Comparison of ENCODE assay signal across 10 cellular contexts in genomic region chrX:68808686-68809357, GRCh38. TPM values are rescaled to one million over a fixed set of nuclear protein-coding genes. Genes with fewer than 3 reads are reported as not detected.
DNase-seq lines count a peak whose midpoint lies in the region; ATAC-seq and TF ChIP-seq lines count a peak whose summit lies in the region.
"Had no signal": no experiment of that assay in that cellular context is flagged by ENCODE, and none has a peak within 500 bp of the region (broad histone marks: within the 10 kb centered on the region; RNA-seq: fewer than 3 reads in every experiment).

No MANE protein-coding gene starts in this region.

- no peaks in the 10 kb centered on the region for H3K36me3 Mint-ChIP-seq in GM23338 (ENCODE audit: low read depth)
- no peaks in the 10 kb centered on the region for H3K36me3 Mint-ChIP-seq in T-cell

- no peak overlapping the region for H3K27ac Mint-ChIP-seq in GM23338
- no peak overlapping the region for H3K27ac Mint-ChIP-seq in T-cell

- H3K4me3 Mint-ChIP-seq in GM23338 (no peak overlapping the region), T-cell (no peak overlapping the region)

- H3K9me3 Mint-ChIP-seq in GM23338 (peaks cover 8% of the 10 kb centered on the region; the same call in 1 of the 3 replicates), T-cell (no peaks in the 10 kb centered on the region)

- CTCF ChIA-PET in Panc1 (lab: Charles Lee) (interaction anchor here (0.7 to 3.3 kb wide), 3 partner anchors 76 to 168 kb away, joined by 3 to 20 read pairs (median 3); no protein-coding TSS in a partner anchor), T-cell (lab: Charles Lee) (no interaction called here)

- peak; percentile 83 for ATAC-seq in GM23338
- ATAC-seq in Panc1 = peak; percentile 70; the same call in 1 of the 2 replicates
- ATAC-seq in T-cell (replicated peaks in 1 of 4) = no peak

- no TSS peak for BruUV-seq in Panc1 (replicated peaks; lab: Mats Ljungman, UMichigan)

- POLR2A ChIA-PET in Panc1 (lab: Charles Lee) = no interaction called here
- POLR2A ChIA-PET in T-cell (lab: Charles Lee) = no interaction called here

- H3K4me2 ChIP-seq in GM23338 = no peak overlapping the region
- H3K4me2 ChIP-seq in parathyroid adenoma (ENCODE audit: low read length) = no peak overlapping the region

- H3K4me1 Mint-ChIP-seq in GM23338 (peaks cover 2% of the 10 kb centered on the region; the same call in 1 of the 3 replicates), T-cell (no peaks in the 10 kb centered on the region)

- H3K9me3 ChIP-seq in Panc1 (ENCODE audit: control insufficient read depth, insufficient read depth, low read depth, low read length) (no peaks in the 10 kb centered on the region), parathyroid adenoma (ENCODE audit: control insufficient read depth, low read length) (no peaks in the 10 kb centered on the region)
- H3K9me3 ChIP-seq: SJSA1, transverse colon had no signal

- H4K20me1 ChIP-seq in GM23338 (replicated peaks; ENCODE audit: insufficient read depth) = no peaks in the 10 kb centered on the region

- H3F3A ChIP-seq in GM23338 (replicated peaks; ENCODE audit: low read depth) = no peaks in the 10 kb centered on the region

- H3K9me2 ChIP-seq in GM23338 (ENCODE audit: insufficient read depth) = no peaks in the 10 kb centered on the region

- H3K27ac ChIP-seq in GM23338 (ENCODE audit: low read depth) (no peak overlapping the region), Panc1 (ENCODE audit: low read length) (no peak overlapping the region), parathyroid adenoma (no peak overlapping the region)
- H3K27ac ChIP-seq: SJSA1, transverse colon had no signal

- H3K27me3 Mint-ChIP-seq in GM23338 (ENCODE audit: insufficient read depth, low read depth, poor library complexity) = no peaks in the 10 kb centered on the region
- peaks cover 11 to 17% of the 10 kb centered on the region in 2 donors for H3K27me3 Mint-ChIP-seq in T-cell

- H2AFZ ChIP-seq in GM23338 = no peak overlapping the region
- H2AFZ ChIP-seq in parathyroid adenoma = peak overlapping the region; percentile 70

- TF ChIP-seq CTCF in GM23338 (conservative IDR thresholded peaks at IDR 0.05; ENCODE audit: low read depth in 2 of 2) (peak; percentile 18 to 43; a peak in 3 of 4 replicates), Panc1 (IDR thresholded peaks at IDR 0.05) (peak; percentile 49), fibroblast of mammary gland (conservative IDR thresholded peaks at IDR 0.05; ENCODE audit: control insufficient read depth, insufficient read depth, low read depth, low read length) (peak; percentile 48), parathyroid adenoma (IDR thresholded peaks at IDR 0.05) (peak; percentile 41)

- intact Hi-C loops in Panc1 (cut with micrococcal nuclease; ENCODE audit: unreplicated experiment) = no loop called here

- H3K9ac ChIP-seq in parathyroid adenoma = no peak overlapping the region

- H3K27me3 ChIP-seq in GM23338 (ENCODE audit: insufficient read depth) (no peaks in the 10 kb centered on the region), Panc1 (ENCODE audit: control insufficient read depth, insufficient read depth, low read length) (no peaks in the 10 kb centered on the region), parathyroid adenoma (ENCODE audit: control insufficient read depth, insufficient read depth, low read length) (no peaks in the 10 kb centered on the region)
- H3K27me3 ChIP-seq: SJSA1, transverse colon had no signal

- in situ Hi-C loops in Panc1 (cut with HindIII; ENCODE audit: low pct_unique_long_range_greater_than_20kb, low sequenced_read_pairs) = no loop called here

- H3K79me2 ChIP-seq in GM23338 (replicated peaks; ENCODE audit: insufficient read depth) = no peaks in the 10 kb centered on the region
- no peaks in the 10 kb centered on the region for H3K79me2 ChIP-seq in parathyroid adenoma

- H3K36me3 ChIP-seq in GM23338 (ENCODE audit: insufficient read depth) (no peaks in the 10 kb centered on the region), Panc1 (ENCODE audit: control insufficient read depth, insufficient read depth, low read length) (no peaks in the 10 kb centered on the region), parathyroid adenoma (ENCODE audit: control insufficient read depth, insufficient read depth, low read length) (no peaks in the 10 kb centered on the region)
- H3K36me3 ChIP-seq: SJSA1, transverse colon had no signal

- DNase-seq in GM23338 (ENCODE audit: low spot score) (peak; percentile 39), Panc1 (ENCODE audit: low read depth, low spot score) (no peak), fibroblast of mammary gland (ENCODE audit: low read depth) (peak; percentile 45), T-cell (no peak), NCI-H2029 treated with DMSO at 0.1 percent for 48 hours (lab: John Stamatoyannopoulos, UW) (no peak), DMS79 treated with DMSO at 0.1 percent for 48 hours (lab: John Stamatoyannopoulos, UW) (no peak)
- DNase-seq: midbrain, transverse colon had no signal

- no peaks in the 10 kb centered on the region for H3K4me1 ChIP-seq in GM23338 (ENCODE audit: insufficient read depth)
- no peaks in the 10 kb centered on the region for H3K4me1 ChIP-seq in Panc1 (ENCODE audit: control insufficient read depth, insufficient read depth, low read length)
- no peaks in the 10 kb centered on the region for H3K4me1 ChIP-seq in parathyroid adenoma
- H3K4me1 ChIP-seq: SJSA1, transverse colon had no signal

- H3K4me3 ChIP-seq in GM23338 (no peak overlapping the region), Panc1 (ENCODE audit: low read depth in 2 of 2, low read length in 2 of 2) (no peak overlapping the region), fibroblast of mammary gland (ENCODE audit: control insufficient read depth, low read depth, low read length) (no peak overlapping the region), parathyroid adenoma (ENCODE audit: low read depth, low read length) (no peak overlapping the region)
- H3K4me3 ChIP-seq: SJSA1, transverse colon had no signal

TF ChIP-seq in GM23338, 12 proteins besides CTCF, POLR2A, EP300 and RAD21 (continues in another document):
- no peak for TF ChIP-seq ETS1 (IDR thresholded peaks at IDR 0.05)
- TF ChIP-seq EZH2 (IDR thresholded peaks at IDR 0.05; ENCODE audit: low read depth, unreplicated experiment) = no peak
- TF ChIP-seq EZH2phosphoT487 (IDR thresholded peaks at IDR 0.05; ENCODE audit: unreplicated experiment) = no peak
- no peak for TF ChIP-seq NANOG (IDR thresholded peaks at IDR 0.05; ENCODE audit: borderline replicate concordance)
- no peak for TF ChIP-seq POLR2AphosphoS5 (IDR thresholded peaks at IDR 0.05; ENCODE audit: low read depth)
- TF ChIP-seq JUNB (IDR thresholded peaks at IDR 0.05; ENCODE audit: unreplicated experiment) = no peak
- TF ChIP-seq CREB1 (CRISPR knock-in tag; IDR thresholded peaks at IDR 0.05; ENCODE audit: low read depth) = no peak
- TF ChIP-seq ZNF114 (CRISPR knock-in tag; IDR thresholded peaks at IDR 0.05) = no peak

RNA-seq across cellular contexts. Expression of gene EFNB1, which starts 20.0 kb away (rescaled TPM):
- 2.7 and 5.7 TPM in 2 replicates for total RNA-seq in GM23338 (2014; rRNA removed; shearing (Covaris generic))
- polyA plus RNA-seq in GM23338 (2016; fragmentation: Nextera tagmentation; extraction: Ambion mirVana) = 1.3 TPM in 2 replicates
- 12.9 TPM for total RNA-seq in Panc1 (2021; ENCODE audit: unreplicated experiment)
- polyA plus RNA-seq in Panc1 (2012; ENCODE audit: insufficient read length) = 12.5 TPM
- total RNA-seq in T-cell = 1 to 10 TPM; 3.9 to 7.8 (median 7.4) TPM

Comparison
In these comparisons a context has a peak if more than half of its experiments do, and no peak if none do; other contexts are left out.
1. ATAC-seq: peak in GM23338 (single experiment) and Panc1 (single experiment); none in T-cell (0 of 4).
2. DNase-seq: peak in GM23338 (single experiment) and fibroblast of mammary gland (single experiment); none in Panc1 (single experiment), T-cell (0 of 34), NCI-H2029 treated with DMSO at 0.1 percent for 48 hours (single experiment) and DMS79 treated with DMSO at 0.1 percent for 48 hours (single experiment).
3. Peak in every context shown above with its lines, with median percentiles within 50 percentile points of each other: CTCF ChIP-seq.